ENCODE assay signal across 21 cellular contexts in genomic region chr10:107424628-107425027, GRCh38.
"Had no signal": no experiment of that assay in that cellular context is flagged by ENCODE, and none has a peak within 500 bp of the region (broad histone marks: within the 10 kb centered on the region; RNA-seq: fewer than 3 reads in every experiment).

No MANE protein-coding gene starts in this region.

- H2AFZ ChIP-seq: hepatocyte had no signal

- H3K4me2 ChIP-seq: hepatocyte had no signal

- H3K4me1 ChIP-seq: colonic mucosa, esophagus muscularis mucosa, foreskin keratinocyte, gastroesophageal sphincter, left ventricle myocardium inferior, lower lobe of right lung had no signal

- H3K9me3 ChIP-seq: colonic mucosa, esophagus muscularis mucosa, gastroesophageal sphincter, left ventricle myocardium inferior, lower lobe of right lung, mucosa of descending colon had no signal

- H3K36me3 ChIP-seq: colonic mucosa, esophagus muscularis mucosa, gastroesophageal sphincter, left ventricle myocardium inferior, lower lobe of right lung had no signal

- ATAC-seq: foreskin keratinocyte, gastroesophageal sphincter, left colon, left lobe of liver, lower lobe of right lung, mucosa of descending colon had no signal

- DNase-seq: cerebellar nuclear complex; colonic mucosa; cortex of kidney; dorsolateral prefrontal cortex; effector CD4-positive, alpha-beta T cell; effector memory CD4-positive, alpha-beta T cell; foreskin keratinocyte; head of caudate nucleus; hypothalamus; immature natural killer cell; islet precursor cell; kidney; left colon; left ventricle myocardium inferior; lower lobe of right lung; mesenchymal stem cell; mucosa of descending colon had no signal

- H3K4me3 ChIP-seq: colonic mucosa, dorsolateral prefrontal cortex, esophagus muscularis mucosa, gastroesophageal sphincter, hepatocyte, left ventricle myocardium inferior, lower lobe of right lung, mucosa of descending colon had no signal

- H3K79me2 ChIP-seq: hepatocyte had no signal

- H3K27ac ChIP-seq: colonic mucosa, dorsolateral prefrontal cortex, foreskin keratinocyte, hepatocyte, left ventricle myocardium inferior, lower lobe of right lung had no signal

- H3K27me3 ChIP-seq: colonic mucosa, dorsolateral prefrontal cortex, esophagus muscularis mucosa, foreskin keratinocyte, gastroesophageal sphincter, hepatocyte had no signal
